Comparison of ENCODE assay signal across 8 cellular contexts in the genomic region with DNA sequence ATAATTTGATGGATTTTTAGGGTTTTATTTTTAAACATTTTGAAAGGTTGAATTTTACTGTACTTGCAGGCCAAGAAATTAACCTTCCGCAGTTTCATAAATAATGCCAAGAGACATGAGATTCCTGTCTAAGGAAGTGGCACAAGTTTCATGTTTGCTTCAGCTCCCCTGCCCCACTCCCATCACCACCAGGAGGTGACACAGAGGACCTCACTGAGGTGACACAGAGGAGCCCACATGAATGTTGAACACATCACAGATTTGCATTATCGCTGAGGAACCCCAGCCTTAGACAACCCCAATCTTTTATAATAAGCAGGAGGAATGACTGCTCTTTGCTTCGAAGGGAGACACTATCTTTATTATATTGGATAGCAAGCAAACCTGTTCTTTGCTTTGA.
"Had no signal": no experiment of that assay in that cellular context is flagged by ENCODE, and none has a peak within 500 bp of the region (broad histone marks: within the 10 kb centered on the region; RNA-seq: fewer than 3 reads in every experiment).

No MANE protein-coding gene starts in this region.

- H3K27ac ChIP-seq: GM23248, HL-60 had no signal

- DNase-seq: GM23248, GOT3, H9, HCEC 1CT, HFFc6 had no signal

- H2AFZ ChIP-seq: GM23248 had no signal

- H3K9ac ChIP-seq: GM23248 had no signal

- FAIRE-seq: H54, HepG2 had no signal

- H3K4me3 ChIP-seq: GM23248 had no signal
